Comparison of ENCODE assay signal across 22 cellular contexts in the genomic region with DNA sequence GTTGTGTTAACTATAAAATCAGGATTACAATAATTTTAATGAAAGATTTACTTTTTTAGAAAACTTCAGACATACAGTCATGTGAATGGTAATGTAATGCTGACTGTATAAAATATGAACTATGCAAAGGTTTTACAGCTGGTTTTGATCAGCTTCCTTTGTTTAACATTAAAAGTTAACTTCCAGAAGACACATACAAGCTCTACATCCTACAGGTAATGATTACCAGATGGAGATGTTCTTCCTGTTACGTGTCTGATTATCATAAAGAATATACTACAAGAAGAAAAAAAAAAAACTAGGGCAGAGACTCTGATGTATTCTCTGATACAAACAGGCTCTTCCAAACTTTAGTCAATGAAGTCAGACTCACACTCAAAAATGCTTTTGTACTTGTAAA.
DNase-seq lines count a peak whose midpoint lies in the region; ATAC-seq and TF ChIP-seq lines count a peak whose summit lies in the region.
"Had no signal": no experiment of that assay in that cellular context is flagged by ENCODE, and none has a peak within 500 bp of the region (broad histone marks: within the 10 kb centered on the region; RNA-seq: fewer than 3 reads in every experiment).

No MANE protein-coding gene starts in this region.

- no peak for TF ChIP-seq CTCF in fibroblast of pulmonary artery (IDR thresholded peaks at IDR 0.05; ENCODE audit: low read length, missing control alignments)

- H3K4me3 ChIP-seq in fibroblast of pulmonary artery (replicated peaks; ENCODE audit: low read depth, low read length): no peak overlapping the region
- H3K4me3 ChIP-seq: body of pancreas, coronary artery, gastroesophageal sphincter, thoracic aorta had no signal

- DNase-seq in EL: peak; percentile 41
- peak; percentile 13 for DNase-seq in fibroblast of pulmonary artery (ENCODE audit: low read depth)
- peak; percentile 37 for DNase-seq in renal cortical epithelial cell (ENCODE audit: low read depth)
- no peak for DNase-seq in cortex of kidney (lab: John Stamatoyannopoulos, UW)
- DNase-seq in GF-D8 (lab: John Stamatoyannopoulos, UW): no peak
- DNase-seq in islet precursor cell: no peak
- DNase-seq: activated CD4-positive, alpha-beta T cell treated with anti-CD3 and anti-CD28 coated beads, Interleukin-2, amount 10 ng/mL, durations not matched to agents 24 days and 14 days; activated naive CD8-positive, alpha-beta T cell treated with anti-CD3 and anti-CD28 coated beads for 36 hours; AML-193; body of pancreas; DMS79; natural killer cell; NCI-H146; NCI-H774; SHP77; stimulated activated CD4-positive, alpha-beta T cell treated with anti-CD3 and anti-CD28 coated beads, Interleukin-2, amount 100 ng/mL, for 24 hours; stimulated activated naive CD4-positive, alpha-beta T cell had no signal

- peak; percentile 81 for ATAC-seq in SK-N-SH treated with all-trans-retinoic acid at 6 μM for 48 hours
- ATAC-seq: activated T-helper 17 cell treated with anti-CD3 and anti-CD28 coated beads, Interleukin-2, amount 50 U/mL, for 72 hours; body of pancreas; gastroesophageal sphincter; natural killer cell had no signal

TF ChIP-seq in SK-N-SH treated with all-trans-retinoic acid at 6 μM for 48 hours, 23 proteins besides CTCF, POLR2A, EP300 and RAD21:
- TF ChIP-seq, protein P1, sequence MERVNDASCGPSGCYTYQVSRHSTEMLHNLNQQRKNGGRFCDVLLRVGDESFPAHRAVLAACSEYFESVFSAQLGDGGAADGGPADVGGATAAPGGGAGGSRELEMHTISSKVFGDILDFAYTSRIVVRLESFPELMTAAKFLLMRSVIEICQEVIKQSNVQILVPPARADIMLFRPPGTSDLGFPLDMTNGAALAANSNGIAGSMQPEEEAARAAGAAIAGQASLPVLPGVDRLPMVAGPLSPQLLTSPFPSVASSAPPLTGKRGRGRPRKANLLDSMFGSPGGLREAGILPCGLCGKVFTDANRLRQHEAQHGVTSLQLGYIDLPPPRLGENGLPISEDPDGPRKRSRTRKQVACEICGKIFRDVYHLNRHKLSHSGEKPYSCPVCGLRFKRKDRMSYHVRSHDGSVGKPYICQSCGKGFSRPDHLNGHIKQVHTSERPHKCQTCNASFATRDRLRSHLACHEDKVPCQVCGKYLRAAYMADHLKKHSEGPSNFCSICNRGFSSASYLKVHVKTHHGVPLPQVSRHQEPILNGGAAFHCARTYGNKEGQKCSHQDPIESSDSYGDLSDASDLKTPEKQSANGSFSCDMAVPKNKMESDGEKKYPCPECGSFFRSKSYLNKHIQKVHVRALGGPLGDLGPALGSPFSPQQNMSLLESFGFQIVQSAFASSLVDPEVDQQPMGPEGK (CRISPR knock-in tag; IDR thresholded peaks at IDR 0.05; ENCODE audit: borderline replicate concordance): no peak
- no peak; the same call in 1 of the 2 replicates for TF ChIP-seq TCF4 (CRISPR knock-in tag; IDR thresholded peaks at IDR 0.05; ENCODE audit: borderline replicate concordance)
- no peak for TF ChIP-seq ARNTL (CRISPR knock-in tag; IDR thresholded peaks at IDR 0.05; ENCODE audit: borderline replicate concordance, low read depth)
- TF ChIP-seq, protein P2, sequence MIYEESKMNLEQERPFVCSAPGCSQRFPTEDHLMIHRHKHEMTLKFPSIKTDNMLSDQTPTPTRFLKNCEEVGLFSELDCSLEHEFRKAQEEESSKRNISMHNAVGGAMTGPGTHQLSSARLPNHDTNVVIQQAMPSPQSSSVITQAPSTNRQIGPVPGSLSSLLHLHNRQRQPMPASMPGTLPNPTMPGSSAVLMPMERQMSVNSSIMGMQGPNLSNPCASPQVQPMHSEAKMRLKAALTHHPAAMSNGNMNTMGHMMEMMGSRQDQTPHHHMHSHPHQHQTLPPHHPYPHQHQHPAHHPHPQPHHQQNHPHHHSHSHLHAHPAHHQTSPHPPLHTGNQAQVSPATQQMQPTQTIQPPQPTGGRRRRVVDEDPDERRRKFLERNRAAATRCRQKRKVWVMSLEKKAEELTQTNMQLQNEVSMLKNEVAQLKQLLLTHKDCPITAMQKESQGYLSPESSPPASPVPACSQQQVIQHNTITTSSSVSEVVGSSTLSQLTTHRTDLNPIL (CRISPR knock-in tag; IDR thresholded peaks at IDR 0.05; ENCODE audit: low read depth): no peak
- TF ChIP-seq, protein P3, sequence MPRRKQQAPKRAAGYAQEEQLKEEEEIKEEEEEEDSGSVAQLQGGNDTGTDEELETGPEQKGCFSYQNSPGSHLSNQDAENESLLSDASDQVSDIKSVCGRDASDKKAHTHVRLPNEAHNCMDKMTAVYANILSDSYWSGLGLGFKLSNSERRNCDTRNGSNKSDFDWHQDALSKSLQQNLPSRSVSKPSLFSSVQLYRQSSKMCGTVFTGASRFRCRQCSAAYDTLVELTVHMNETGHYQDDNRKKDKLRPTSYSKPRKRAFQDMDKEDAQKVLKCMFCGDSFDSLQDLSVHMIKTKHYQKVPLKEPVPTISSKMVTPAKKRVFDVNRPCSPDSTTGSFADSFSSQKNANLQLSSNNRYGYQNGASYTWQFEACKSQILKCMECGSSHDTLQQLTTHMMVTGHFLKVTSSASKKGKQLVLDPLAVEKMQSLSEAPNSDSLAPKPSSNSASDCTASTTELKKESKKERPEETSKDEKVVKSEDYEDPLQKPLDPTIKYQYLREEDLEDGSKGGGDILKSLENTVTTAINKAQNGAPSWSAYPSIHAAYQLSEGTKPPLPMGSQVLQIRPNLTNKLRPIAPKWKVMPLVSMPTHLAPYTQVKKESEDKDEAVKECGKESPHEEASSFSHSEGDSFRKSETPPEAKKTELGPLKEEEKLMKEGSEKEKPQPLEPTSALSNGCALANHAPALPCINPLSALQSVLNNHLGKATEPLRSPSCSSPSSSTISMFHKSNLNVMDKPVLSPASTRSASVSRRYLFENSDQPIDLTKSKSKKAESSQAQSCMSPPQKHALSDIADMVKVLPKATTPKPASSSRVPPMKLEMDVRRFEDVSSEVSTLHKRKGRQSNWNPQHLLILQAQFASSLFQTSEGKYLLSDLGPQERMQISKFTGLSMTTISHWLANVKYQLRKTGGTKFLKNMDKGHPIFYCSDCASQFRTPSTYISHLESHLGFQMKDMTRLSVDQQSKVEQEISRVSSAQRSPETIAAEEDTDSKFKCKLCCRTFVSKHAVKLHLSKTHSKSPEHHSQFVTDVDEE (CRISPR knock-in tag; IDR thresholded peaks at IDR 0.05): no peak
- TF ChIP-seq OSR1 (CRISPR knock-in tag; IDR thresholded peaks at IDR 0.05): no peak
- TF ChIP-seq GLIS3 (CRISPR knock-in tag; IDR thresholded peaks at IDR 0.05): no peak

Comparison
In these comparisons a context has a peak if more than half of its experiments do, and no peak if none do; other contexts are left out.
1. DNase-seq: peak in EL (single experiment), fibroblast of pulmonary artery (single experiment) and renal cortical epithelial cell (single experiment); none in cortex of kidney (single experiment), GF-D8 (single experiment) and islet precursor cell (single experiment).